18 cellular contexts compared by ENCODE assay signal in genomic region chr12:100867639-100868393, GRCh38.
DNase-seq lines count a peak whose midpoint lies in the region; ATAC-seq, FAIRE-seq and TF ChIP-seq lines count a peak whose summit lies in the region.
"Had no signal": no experiment of that assay in that cellular context is flagged by ENCODE, and none has a peak within 500 bp of the region (broad histone marks: within the 10 kb centered on the region; RNA-seq: fewer than 3 reads in every experiment).

No MANE protein-coding gene starts in this region.

- POLR2A ChIA-PET in OCI-LY7 (lab: Charles Lee) = no interaction called here

- H3K27ac ChIP-seq in foreskin keratinocyte (no peak overlapping the region), smooth muscle cell (ENCODE audit: low read depth) (peak overlapping the region; percentile 32), OCI-LY7 (ENCODE audit: low read depth, low read length, poor library complexity, severe bottlenecking) (no peak overlapping the region)
- H3K27ac ChIP-seq: 22Rv1 had no signal

- CTCF ChIA-PET in OCI-LY7 (lab: Charles Lee; ENCODE audit: unreplicated experiment) = no interaction called here

- peak; percentile 98 for ATAC-seq in foreskin keratinocyte
- ATAC-seq: GM12878 had no signal

- intact Hi-C loops in OCI-LY7 (cut with micrococcal nuclease; ENCODE audit: unreplicated experiment) = no loop called here

- DNase-seq in DMS53 (lab: John Stamatoyannopoulos, UW) (peak; percentile 15), DMS53 treated with DMSO at 0.1 percent for 48 hours (lab: John Stamatoyannopoulos, UW; ENCODE audit: unreplicated experiment) (no peak), NCI-H69 (lab: John Stamatoyannopoulos, UW) (peak; percentile 64), foreskin keratinocyte (peak; percentile 56 to 80), smooth muscle cell (lab: John Stamatoyannopoulos, UW; ENCODE audit: unreplicated experiment) (no peak), OCI-LY7 (ENCODE audit: low spot score) (no peak), GM19239 (ENCODE audit: insufficient read length, low spot score) (no peak), NOMO-1 treated with DMSO at 0.1 percent for 48 hours (lab: John Stamatoyannopoulos, UW; ENCODE audit: unreplicated experiment) (no peak)
- DNase-seq: DMS 273 treated with DMSO at 0.1 percent for 48 hours; HFFc6; NCI-H1436; NCI-H2029 treated with DMSO at 0.1 percent for 48 hours; NCI-H526 treated with DMSO at 0.1 percent for 48 hours; NK-92 treated with Interleukin-12 subunit alpha and Interleukin-12 subunit beta, amount 100 ng/mL, for 24 hours; Right ventricle myocardium superior; SK-N-SH had no signal

- no peak overlapping the region for H3K9ac ChIP-seq in smooth muscle cell (ENCODE audit: low read depth)
- H3K9ac ChIP-seq: SK-N-SH had no signal

- H3K27me3 ChIP-seq in foreskin keratinocyte (no peaks in the 10 kb centered on the region), smooth muscle cell (ENCODE audit: low read depth) (no peaks in the 10 kb centered on the region)

- H3K36me3 ChIP-seq in smooth muscle cell (ENCODE audit: low read depth) (no peaks in the 10 kb centered on the region), OCI-LY7 (ENCODE audit: insufficient read depth, low read length) (no peaks in the 10 kb centered on the region)

- WGBS in smooth muscle cell (ENCODE audit: low lambda C conversion rate) = 77% methylated on average over 4 of the region's 4 CpGs

- BruUV-seq in OCI-LY7 (replicated peaks; lab: Mats Ljungman, UMichigan) = no TSS peak

- peaks cover 66% of the 10 kb centered on the region for H4K20me1 ChIP-seq in smooth muscle cell (ENCODE audit: low read depth)
- H4K20me1 ChIP-seq in OCI-LY7 (ENCODE audit: insufficient read depth, low read length) = no peaks in the 10 kb centered on the region

- no peak overlapping the region for H3K4me3 ChIP-seq in smooth muscle cell
- H3K4me3 ChIP-seq in OCI-LY7 (ENCODE audit: low read depth, low read length, poor library complexity, severe bottlenecking) = no peak overlapping the region
- H3K4me3 ChIP-seq: GM12878 had no signal

- no peak for FAIRE-seq in GM19239 (lab: Jason Lieb, UNC)
- FAIRE-seq: GM12878 had no signal

- no peaks in the 10 kb centered on the region for H3K9me3 ChIP-seq in smooth muscle cell (replicated peaks; ENCODE audit: low read depth)
- H3K9me3 ChIP-seq in OCI-LY7 (ENCODE audit: low read length) = no peaks in the 10 kb centered on the region
- H3K9me3 ChIP-seq: SK-N-SH had no signal

- H3K9me2 ChIP-seq in OCI-LY7 (ENCODE audit: insufficient read depth, low read length) = no peaks in the 10 kb centered on the region
- H3K9me2 ChIP-seq: SK-N-SH had no signal

- H2AFZ ChIP-seq in smooth muscle cell (ENCODE audit: low read depth) (no peak overlapping the region), OCI-LY7 (ENCODE audit: low read length) (no peak overlapping the region)

- no peaks in the 10 kb centered on the region for H3F3A ChIP-seq in smooth muscle cell (ENCODE audit: low read depth)

- H3K4me2 ChIP-seq in smooth muscle cell (no peak overlapping the region), OCI-LY7 (ENCODE audit: low read length) (no peak overlapping the region)
- H3K4me2 ChIP-seq: SK-N-SH had no signal

- H3K4me1 ChIP-seq in foreskin keratinocyte (peaks cover 26% of the 10 kb centered on the region), smooth muscle cell (ENCODE audit: low read depth) (no peaks in the 10 kb centered on the region), OCI-LY7 (ENCODE audit: insufficient read depth, low read length, poor library complexity, severe bottlenecking) (no peaks in the 10 kb centered on the region)

- H3K79me2 ChIP-seq in smooth muscle cell (ENCODE audit: low read depth) (no peaks in the 10 kb centered on the region), OCI-LY7 (ENCODE audit: insufficient read depth, low read depth, low read length) (no peaks in the 10 kb centered on the region)

- TF ChIP-seq CTCF in foreskin keratinocyte (conservative IDR thresholded peaks at IDR 0.05) (no peak), smooth muscle cell (IDR thresholded peaks at IDR 0.05; ENCODE audit: borderline replicate concordance, insufficient read depth, poor library complexity, severe bottlenecking) (no peak), OCI-LY7 (conservative IDR thresholded peaks at IDR 0.05; ENCODE audit: low read length) (no peak)

Comparison
In these comparisons a context has a peak if more than half of its experiments do, and no peak if none do; other contexts are left out.
1. DNase-seq: peak in DMS53 (single experiment), NCI-H69 (single experiment) and foreskin keratinocyte (2 of 2); none in DMS53 treated with DMSO at 0.1 percent for 48 hours (single experiment), smooth muscle cell (single experiment), OCI-LY7 (single experiment), GM19239 (single experiment) and NOMO-1 treated with DMSO at 0.1 percent for 48 hours (single experiment).